9 cellular contexts compared by ENCODE assay signal in the genomic region with DNA sequence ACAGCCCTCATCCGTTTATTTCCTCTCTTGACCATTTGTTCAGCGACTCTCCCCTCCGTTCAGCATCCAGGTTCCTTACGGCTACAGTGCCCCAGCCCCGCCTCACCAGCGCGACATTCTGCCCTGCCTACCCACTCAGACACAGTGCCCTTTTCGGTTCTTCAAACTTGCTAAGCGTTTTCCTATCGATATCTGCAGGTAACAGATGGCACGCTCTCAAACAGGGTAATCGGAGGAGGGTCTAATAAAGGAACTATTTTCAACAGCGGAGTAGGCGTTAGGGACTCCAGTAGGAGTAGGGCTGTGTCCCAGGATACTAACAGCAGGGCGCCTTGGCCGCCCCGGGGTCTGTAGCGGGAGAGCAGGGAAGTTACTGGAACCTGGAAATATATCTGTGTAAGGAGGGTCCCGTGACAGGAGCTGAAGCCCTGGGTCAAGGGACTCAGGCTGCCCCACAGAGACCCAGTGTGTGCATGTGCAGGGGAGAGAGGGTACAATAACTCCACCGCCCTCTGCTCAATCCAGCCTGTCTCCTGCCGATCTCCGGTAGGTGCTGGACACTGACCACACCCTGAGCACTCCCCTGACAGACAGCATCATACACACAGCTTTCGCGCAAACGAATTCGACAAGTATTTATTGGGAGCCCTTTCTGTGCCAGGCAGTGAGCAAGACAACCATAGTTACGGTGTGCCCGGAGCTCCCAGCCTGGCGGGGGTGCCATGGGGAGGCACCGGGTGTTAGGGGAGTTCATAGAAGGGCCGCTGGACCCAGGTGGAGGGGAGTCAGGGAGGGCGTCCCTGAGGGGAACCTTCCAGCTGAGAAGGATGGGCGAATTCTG. TPM values are rescaled to one million over a fixed set of nuclear protein-coding genes. Genes with fewer than 3 reads are reported as not detected.
DNase-seq lines count a peak whose midpoint lies in the region; ATAC-seq and TF ChIP-seq lines count a peak whose summit lies in the region.
"Had no signal": no experiment of that assay in that cellular context is flagged by ENCODE, and none has a peak within 500 bp of the region (broad histone marks: within the 10 kb centered on the region; RNA-seq: fewer than 3 reads in every experiment).

No MANE protein-coding gene starts in this region.

- no peak for TF ChIP-seq RAD21 in HCT116 (IDR thresholded peaks at IDR 0.05; ENCODE audit: low read depth)

- H3K36me3 ChIP-seq in HCT116 (ENCODE audit: control insufficient read depth in 1 of 2, insufficient read depth in 2 of 2, low read length in 2 of 2) (no peaks in the 10 kb centered on the region), mucosa of rectum (ENCODE audit: control insufficient read depth in 2 of 2, insufficient read depth in 2 of 2, low read length in 2 of 2) (peaks cover 0 to 2% of the 10 kb centered on the region in 2 donors)

- no peak for DNase-seq in AG09309 (ENCODE audit: low read depth)
- DNase-seq in HCT116 (ENCODE audit: low read depth, low spot score), result no peak
- DNase-seq in astrocyte of the spinal cord (ENCODE audit: low read depth, low spot score), result no peak
- DNase-seq in OCI-M2 (lab: John Stamatoyannopoulos, UW; ENCODE audit: unreplicated experiment), result no peak
- no peak for DNase-seq in activated CD4-positive, alpha-beta T cell treated with anti-CD3 and anti-CD28 coated beads for 4 hours

- no peaks in the 10 kb centered on the region for H3K79me2 ChIP-seq in HCT116 (ENCODE audit: insufficient read depth, low read length)

- no peak for TF ChIP-seq POLR2A in HCT116 (IDR thresholded peaks at IDR 0.05; ENCODE audit: borderline replicate concordance, extremely low read depth, insufficient read depth, insufficient read length)

- H3K9me3 ChIP-seq in HCT116 (ENCODE audit: control insufficient read depth in 1 of 2, insufficient read depth in 1 of 2, low read depth in 1 of 2, low read length in 2 of 2) (no peaks in the 10 kb centered on the region), mucosa of rectum (ENCODE audit: control insufficient read depth in 2 of 2, low read length in 2 of 2) (peaks cover 0 to 4% of the 10 kb centered on the region in 2 donors)

- H3K27me3 ChIP-seq in HCT116 (ENCODE audit: insufficient read depth, low read length) (no peaks in the 10 kb centered on the region), mucosa of rectum (ENCODE audit: control insufficient read depth in 2 of 2, insufficient read depth in 2 of 2, low read length in 2 of 2) (peaks cover 28 to 35% of the 10 kb centered on the region in 2 donors)

- no peak overlapping the region for H2AFZ ChIP-seq in HCT116 (ENCODE audit: low read depth, low read length, poor library complexity, severe bottlenecking)

- CTCF ChIA-PET in HCT116 (lab: Charles Lee), result no interaction called here

- BruUV-seq in HCT116 (replicated peaks; lab: Mats Ljungman, UMichigan), result no TSS peak

- in situ Hi-C loops in astrocyte of the spinal cord (cut with HindIII; ENCODE audit: low sequenced_read_pairs), result no loop called here

- RAD21 ChIA-PET in HCT116 (lab: Charles Lee; ENCODE audit: low non-redundant PET in 1 of 2, low total read pairs in 2 of 2, uncharacterized antibody in 2 of 2, unreplicated experiment in 2 of 2), result no interaction called here

- H3K9me2 ChIP-seq in HCT116 (ENCODE audit: insufficient read depth), result no peaks in the 10 kb centered on the region

- intact Hi-C loops in HCT116 (cut with micrococcal nuclease), result no loop called here

- peak overlapping the region; percentile 71 for H3K4me2 ChIP-seq in HCT116 (ENCODE audit: low read length)

- H3K27ac ChIP-seq in HCT116 (ENCODE audit: low read depth, low read length) (peak overlapping the region; percentile 52; the same call in 1 of the 2 replicates), mucosa of rectum (ENCODE audit: low read depth in 2 of 2, low read length in 2 of 2) (no peak overlapping the region)
- H3K27ac ChIP-seq: epithelial cell of prostate had no signal

- POLR2A ChIA-PET in HCT116 (lab: Charles Lee), result interaction anchor here (1.3 kb wide), 1 partner anchor 12 kb away, joined by 3 read pairs; no protein-coding TSS in a partner anchor

- no peaks in the 10 kb centered on the region for H4K20me1 ChIP-seq in HCT116 (ENCODE audit: insufficient read depth)

- H3K9ac ChIP-seq in HCT116 (ENCODE audit: low read length), result peak overlapping the region; percentile 55
- peak overlapping the region; percentile 24 to 49 for H3K9ac ChIP-seq in mucosa of rectum (ENCODE audit: low read depth in 1 of 2, low read length in 2 of 2)

- no peak; the same call in 1 of the 2 replicates for ATAC-seq in HCT116
- ATAC-seq in GM18498 (IDR thresholded peaks at IDR 0.05; ENCODE audit: unreplicated experiment), result no peak
- ATAC-seq in HG02610 (IDR thresholded peaks at IDR 0.05; ENCODE audit: unreplicated experiment), result no peak

- H3K4me1 ChIP-seq in HCT116 (ENCODE audit: control insufficient read depth in 1 of 2, insufficient read depth in 2 of 2, low read length in 2 of 2), result peaks cover 0 to 24% of the 10 kb centered on the region in 2 experiments; a peak in 2 of 4 replicates
- peaks cover 15 to 21% of the 10 kb centered on the region in 2 donors for H3K4me1 ChIP-seq in mucosa of rectum (ENCODE audit: control insufficient read depth in 2 of 2, insufficient read depth in 2 of 2, low read length in 2 of 2)

- no peak for TF ChIP-seq CTCF in AG09309 (IDR thresholded peaks at IDR 0.05; ENCODE audit: control insufficient read depth, insufficient read depth, low read depth, low read length, missing control alignments)
- TF ChIP-seq CTCF in HCT116 (IDR thresholded peaks at IDR 0.05 in 2 of 3, conservative IDR thresholded peaks at IDR 0.05 in 1 of 3; ENCODE audit: borderline replicate concordance in 1 of 3, insufficient read depth in 1 of 3, low read depth in 2 of 3, low read length in 2 of 3), result no peak
- TF ChIP-seq CTCF in astrocyte of the spinal cord (IDR thresholded peaks at IDR 0.05; ENCODE audit: low read depth, low read length), result no peak

- H3K4me3 ChIP-seq in AG09309 (ENCODE audit: control insufficient read depth, low read depth, low read length), result peak overlapping the region; percentile 17
- H3K4me3 ChIP-seq in HCT116 (replicated peaks in 1 of 2; ENCODE audit: low read depth in 1 of 2, low read length in 2 of 2), result peak overlapping the region; percentile 40 to 52
- peak overlapping the region; percentile 14 for H3K4me3 ChIP-seq in astrocyte of the spinal cord (ENCODE audit: low read depth, low read length)
- peak overlapping the region; percentile 56 to 61 for H3K4me3 ChIP-seq in mucosa of rectum (ENCODE audit: low read length in 2 of 2)

TF ChIP-seq in HCT116, 20 proteins besides CTCF, POLR2A, EP300 and RAD21:
- TF ChIP-seq FOSL1 (IDR thresholded peaks at IDR 0.05; ENCODE audit: low read depth), result no peak

RNA-seq across cellular contexts. Expression of a gene that starts 2.1 kb away (rescaled TPM):
- 1.7 TPM for total RNA-seq in HCT116 (2021; ENCODE audit: unreplicated experiment)
- polyA plus RNA-seq in HCT116 (2012), result 2.9 and 4.4 TPM in 2 replicates

RNA-seq across cellular contexts. Expression of a gene that starts 31.6 kb away (rescaled TPM):
- 4,109 TPM for total RNA-seq in HCT116 (2021; ENCODE audit: unreplicated experiment)
- 4,885 and 4,997 TPM in 2 replicates for polyA plus RNA-seq in HCT116 (2012)
